Comparison of ENCODE assay signal across 8 cellular contexts in the genomic region with DNA sequence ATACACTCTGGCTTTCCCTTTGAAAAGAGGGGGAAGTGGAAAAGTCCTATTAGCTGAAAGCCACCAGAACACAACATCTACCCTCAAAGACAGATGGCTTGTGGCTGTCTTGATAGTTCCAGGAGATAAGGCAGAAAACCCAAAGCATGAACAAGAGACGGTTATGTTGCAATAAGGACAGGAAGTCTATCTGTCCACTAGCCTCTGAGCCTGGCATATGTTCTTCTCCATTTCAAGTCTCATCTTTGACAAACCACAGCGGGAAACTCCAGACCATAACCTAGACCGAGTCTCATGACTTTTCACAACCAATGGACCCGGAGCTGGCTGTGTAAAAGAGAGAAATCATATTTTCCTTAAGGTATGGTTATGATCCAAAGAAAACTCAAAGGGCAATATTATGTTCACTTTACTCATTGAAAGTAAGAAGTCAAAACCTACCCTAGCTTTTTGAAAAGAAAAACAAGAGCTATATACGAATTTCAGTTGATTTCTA. TPM values are rescaled to one million over a fixed set of nuclear protein-coding genes. Genes with fewer than 3 reads are reported as not detected.
A peak's percentile ranks its signal among the peaks of the same experiment; 100 is the strongest.
DNase-seq lines count a peak whose midpoint lies in the region; ATAC-seq and TF ChIP-seq lines count a peak whose summit lies in the region.

No MANE protein-coding gene starts in this region.

- WGBS in testis, 2 donors, result 87% methylated on average over 5 of the region's 5 CpGs

- no peaks in the 10 kb centered on the region for H3K4me1 ChIP-seq in testis

- peaks cover 41% of the 10 kb centered on the region for H3K36me3 Mint-ChIP-seq in T-helper 2 cell treated with Interferon-gamma antibody and Interleukin-4, amounts not matched to agents 5 μg/mL and 100 μg/mL, for 36 hours (ENCODE audit: low read depth)

- H3K27ac ChIP-seq in testis, result no peak overlapping the region

- H3K4me1 Mint-ChIP-seq in T-helper 2 cell treated with Interferon-gamma antibody and Interleukin-4, amounts not matched to agents 5 μg/mL and 100 μg/mL, for 36 hours (ENCODE audit: low read depth), result peaks cover 61% of the 10 kb centered on the region

- peak; percentile 84 for DNase-seq in DMS 273 (lab: John Stamatoyannopoulos, UW; ENCODE audit: unreplicated experiment)
- peak; percentile 15 for DNase-seq in GM19240 (ENCODE audit: insufficient read length, low spot score)
- peak; percentile 88 for DNase-seq in T-helper 2 cell treated with Interferon-gamma antibody and Interleukin-4, amounts not matched to agents 5 μg/mL and 100 μg/mL, for 36 hours (ENCODE audit: low spot score)
- DNase-seq in fibroblast of mammary gland (ENCODE audit: low read depth), result peak; percentile 38
- peak; percentile 38 to 42 for DNase-seq in stimulated activated CD4-positive, alpha-beta T cell treated with anti-CD3 and anti-CD28 coated beads, Interleukin-15, amount 100 ng/mL, for 48 hours (ENCODE audit: low read depth in 2 of 2)
- no peak for DNase-seq in testis
- DNase-seq in NCI-H1105 (lab: John Stamatoyannopoulos, UW), result no peak

- H3K9me3 ChIP-seq in testis, result no peaks in the 10 kb centered on the region

- peak overlapping the region; percentile 87 for H3K27ac Mint-ChIP-seq in T-helper 2 cell treated with Interferon-gamma antibody and Interleukin-4, amounts not matched to agents 5 μg/mL and 100 μg/mL, for 36 hours

- H3K4me3 ChIP-seq in fibroblast of mammary gland (ENCODE audit: control insufficient read depth, low read depth, low read length), result no peak overlapping the region
- no peak overlapping the region for H3K4me3 ChIP-seq in testis

- H3K27me3 ChIP-seq in testis, result no peaks in the 10 kb centered on the region

- H3K4me3 Mint-ChIP-seq in T-helper 2 cell treated with Interferon-gamma antibody and Interleukin-4, amounts not matched to agents 5 μg/mL and 100 μg/mL, for 36 hours, result peak overlapping the region; percentile 46

- H3K27me3 Mint-ChIP-seq in T-helper 2 cell treated with Interferon-gamma antibody and Interleukin-4, amounts not matched to agents 5 μg/mL and 100 μg/mL, for 36 hours (ENCODE audit: low read depth), result no peaks in the 10 kb centered on the region

- TF ChIP-seq CTCF in fibroblast of mammary gland (conservative IDR thresholded peaks at IDR 0.05; ENCODE audit: control insufficient read depth, insufficient read depth, low read depth, low read length), result no peak
- TF ChIP-seq CTCF in testis (IDR thresholded peaks at IDR 0.05), result no peak

- no peaks in the 10 kb centered on the region for H3K36me3 ChIP-seq in testis (ENCODE audit: low read depth, missing control alignments)

- no peak for TF ChIP-seq POLR2A in testis (IDR thresholded peaks at IDR 0.05)

- peak; percentile 67 for ATAC-seq in HG03354 (IDR thresholded peaks at IDR 0.05; ENCODE audit: poor library complexity, severe bottlenecking, unreplicated experiment)

- intact Hi-C loops in testis (cut with DNase I; ENCODE audit: low total_unique reads), result no loop called here

- H3K9me3 Mint-ChIP-seq in T-helper 2 cell treated with Interferon-gamma antibody and Interleukin-4, amounts not matched to agents 5 μg/mL and 100 μg/mL, for 36 hours, result no peaks in the 10 kb centered on the region

RNA-seq across cellular contexts. Expression of gene DUSP10, which starts 33.8 kb away (rescaled TPM):
- total RNA-seq in testis, result 10 to 100 TPM; 12.3 to 14.6 TPM
- polyA plus RNA-seq in testis (ENCODE audit: insufficient read depth, low read depth, low replicate concordance), result 17.4 TPM

Comparison
In these comparisons a context has a peak if more than half of its experiments do, and no peak if none do; other contexts are left out.
1. DNase-seq: peak in DMS 273 (single experiment), GM19240 (single experiment), T-helper 2 cell treated with Interferon-gamma antibody and Interleukin-4, amounts not matched to agents 5 μg/mL and 100 μg/mL, for 36 hours (single experiment), fibroblast of mammary gland (single experiment) and stimulated activated CD4-positive, alpha-beta T cell treated with anti-CD3 and anti-CD28 coated beads, Interleukin-15, amount 100 ng/mL, for 48 hours (2 of 2); none in testis (single experiment) and NCI-H1105 (single experiment).